In genomic region chr5:52655163-52655562, GRCh38 we compare ENCODE assay signal across 9 cellular contexts.
"Had no signal": no experiment of that assay in that cellular context is flagged by ENCODE, and none has a peak within 500 bp of the region (broad histone marks: within the 10 kb centered on the region; RNA-seq: fewer than 3 reads in every experiment).

No MANE protein-coding gene starts in this region.

- H3K36me3 ChIP-seq: HAP-1 had no signal

- H3K9ac ChIP-seq: GM23248 had no signal

- H3K27ac ChIP-seq: GM23248 had no signal

- H3K4me1 ChIP-seq: HAP-1 had no signal

- H3K4me3 ChIP-seq: GM23248, GM23338, HAP-1 had no signal

- DNase-seq: GM23248, GOT3, H7, H9, HCEC 1CT, HFFc6 had no signal

- H2AFZ ChIP-seq: GM23248, GM23338 had no signal

- H3K4me2 ChIP-seq: GM23338 had no signal

- H3K9me3 ChIP-seq: HAP-1 had no signal

- ATAC-seq: GM23338, HCT116 had no signal
